20 cellular contexts compared by ENCODE assay signal in the genomic region with DNA sequence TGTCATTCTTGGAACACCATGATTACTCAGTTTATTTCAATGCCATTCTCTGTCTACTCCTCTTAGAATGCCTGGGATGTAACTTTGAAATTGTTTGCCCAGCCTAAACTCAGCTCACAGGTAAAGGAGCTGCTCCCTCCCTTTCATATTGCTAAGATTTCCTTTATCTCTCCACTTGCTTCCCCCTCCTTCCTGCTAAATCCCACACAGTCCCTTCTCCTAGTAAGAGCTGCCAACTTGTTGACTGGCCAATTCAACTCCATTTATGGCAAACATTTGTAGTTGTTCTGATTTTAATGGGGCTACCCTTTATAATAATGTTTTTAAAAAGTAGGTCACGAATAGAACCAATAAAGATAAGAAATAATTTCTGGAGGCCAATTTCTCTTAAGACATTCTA.
A peak's percentile ranks its signal among the peaks of the same experiment; 100 is the strongest.
DNase-seq lines count a peak whose midpoint lies in the region; ATAC-seq and TF ChIP-seq lines count a peak whose summit lies in the region.
"Had no signal": no experiment of that assay in that cellular context is flagged by ENCODE, and none has a peak within 500 bp of the region (broad histone marks: within the 10 kb centered on the region; RNA-seq: fewer than 3 reads in every experiment).

No MANE protein-coding gene starts in this region.

- H3K4me1 ChIP-seq in Caco-2 = peaks cover 7% of the 10 kb centered on the region; the same call in 1 of the 2 replicates

- no peak overlapping the region for H3K4me3 ChIP-seq in Caco-2 (ENCODE audit: low read depth, low read length)
- H3K4me3 ChIP-seq: A549, GM12878, GM23248 had no signal

- H3K27me3 Mint-ChIP-seq in natural killer cell (ENCODE audit: low read depth in 2 of 2) (no peaks in the 10 kb centered on the region), Caco-2 (ENCODE audit: insufficient read depth, unreplicated experiment) (no peaks in the 10 kb centered on the region)
- H3K27me3 Mint-ChIP-seq in natural killer cell treated with Interleukin-12 subunit alpha and Interleukin-12 subunit beta and Interleukin-15 and Interleukin-18, amount 100 ng/mL, for 72 hours = no peaks in the 10 kb centered on the region
- H3K27me3 Mint-ChIP-seq: CD4-positive, alpha-beta memory T cell had no signal

- H3K27ac Mint-ChIP-seq in natural killer cell = peak overlapping the region; percentile 32 to 60
- peak overlapping the region in 1 of 2 donors; percentile 60 for H3K27ac Mint-ChIP-seq in natural killer cell treated with Interleukin-12 subunit alpha and Interleukin-12 subunit beta and Interleukin-15 and Interleukin-18, amount 100 ng/mL, for 72 hours
- peak overlapping the region; percentile 15 for H3K27ac Mint-ChIP-seq in stimulated activated effector memory CD8-positive, alpha-beta T cell treated with anti-CD3 and anti-CD28 coated beads, Interleukin-12 subunit alpha, Interleukin-12 subunit beta, amount 100 ng/mL, for 72 hours
- no peak overlapping the region for H3K27ac Mint-ChIP-seq in Caco-2 (ENCODE audit: unreplicated experiment)

- ATAC-seq in natural killer cell = no peak
- ATAC-seq in natural killer cell treated with Interleukin-12 subunit alpha and Interleukin-12 subunit beta and Interleukin-15 and Interleukin-18, amount 100 ng/mL, for 72 hours = no peak
- ATAC-seq in stimulated activated effector memory CD8-positive, alpha-beta T cell treated with anti-CD3 and anti-CD28 coated beads, Interleukin-12 subunit alpha, Interleukin-12 subunit beta, amount 100 ng/mL, for 72 hours = no peak
- ATAC-seq: A549, GM12878 had no signal

- H3K4me3 Mint-ChIP-seq in natural killer cell = no peak overlapping the region
- no peak overlapping the region for H3K4me3 Mint-ChIP-seq in natural killer cell treated with Interleukin-12 subunit alpha and Interleukin-12 subunit beta and Interleukin-15 and Interleukin-18, amount 100 ng/mL, for 72 hours
- H3K4me3 Mint-ChIP-seq in stimulated activated effector memory CD8-positive, alpha-beta T cell treated with anti-CD3 and anti-CD28 coated beads, Interleukin-12 subunit alpha, Interleukin-12 subunit beta, amount 100 ng/mL, for 72 hours = no peak overlapping the region
- no peak overlapping the region for H3K4me3 Mint-ChIP-seq in Caco-2 (ENCODE audit: unreplicated experiment)
- H3K4me3 Mint-ChIP-seq: CD4-positive, alpha-beta memory T cell had no signal

- POLR2A ChIA-PET in Caco-2 (lab: Charles Lee) = no interaction called here

- H3K27ac ChIP-seq in VCaP = peak overlapping the region; percentile 60
- H3K27ac ChIP-seq: 22Rv1, A549, C4-2B, GM23248 had no signal

- no peak for TF ChIP-seq CTCF in natural killer cell (IDR thresholded peaks at IDR 0.05)
- TF ChIP-seq CTCF in VCaP (conservative IDR thresholded peaks at IDR 0.05) = no peak
- TF ChIP-seq CTCF in Caco-2 (IDR thresholded peaks at IDR 0.05; ENCODE audit: insufficient read depth in 1 of 2, low read depth in 1 of 2, low read length in 1 of 2, severe bottlenecking in 1 of 2, unreplicated experiment in 1 of 2) = no peak

- BruUV-seq in Caco-2 (replicated peaks; lab: Mats Ljungman, UMichigan) = no TSS peak

- H3K36me3 Mint-ChIP-seq in natural killer cell (no peaks in the 10 kb centered on the region), Caco-2 (ENCODE audit: insufficient read depth, unreplicated experiment) (no peaks in the 10 kb centered on the region)
- H3K36me3 Mint-ChIP-seq in natural killer cell treated with Interleukin-12 subunit alpha and Interleukin-12 subunit beta and Interleukin-15 and Interleukin-18, amount 100 ng/mL, for 72 hours = no peaks in the 10 kb centered on the region
- no peaks in the 10 kb centered on the region for H3K36me3 Mint-ChIP-seq in stimulated activated effector memory CD8-positive, alpha-beta T cell treated with anti-CD3 and anti-CD28 coated beads, Interleukin-12 subunit alpha, Interleukin-12 subunit beta, amount 100 ng/mL, for 72 hours

- H3K36me3 ChIP-seq in Caco-2 (ENCODE audit: control insufficient read depth, insufficient read depth, low read length) = no peaks in the 10 kb centered on the region

- no peaks in the 10 kb centered on the region for H3K27me3 ChIP-seq in Caco-2 (replicated peaks; ENCODE audit: control insufficient read depth, insufficient read depth, low read length)

- DNase-seq in NCI-H1092 treated with DMSO at 0.1 percent for 48 hours (lab: John Stamatoyannopoulos, UW) (peak; percentile 86), NCI-H1092 (lab: John Stamatoyannopoulos, UW) (no peak), natural killer cell (no peak), Caco-2 (no peak), NCI-H2171 treated with DMSO at 0.1 percent for 48 hours (lab: John Stamatoyannopoulos, UW) (no peak)
- no peak for DNase-seq in natural killer cell treated with Interleukin-12 subunit alpha and Interleukin-12 subunit beta and Interleukin-15 and Interleukin-18, amount 100 ng/mL, for 72 hours (ENCODE audit: low spot score)
- no peak for DNase-seq in stimulated activated effector memory CD8-positive, alpha-beta T cell treated with anti-CD3 and anti-CD28 coated beads, Interleukin-12 subunit alpha, Interleukin-12 subunit beta, amount 100 ng/mL, for 72 hours (ENCODE audit: low spot score in 2 of 2)
- DNase-seq: AML-193; Calu3; CD4-positive, alpha-beta memory T cell; DMS79 treated with DMSO at 0.1 percent for 48 hours; GF-D8; GM23248; H7; IMR-90 had no signal

- no peaks in the 10 kb centered on the region for H3K9me3 ChIP-seq in Caco-2
- H3K9me3 ChIP-seq: A549 had no signal

- intact Hi-C loops in natural killer cell (cut with micrococcal nuclease) (no loop called here), Caco-2 (cut with micrococcal nuclease; ENCODE audit: unreplicated experiment) (no loop called here)

- CTCF ChIA-PET in Caco-2 (lab: Charles Lee) = interaction anchor here (0.8 kb wide), 1 partner anchor 23 kb away, joined by 3 read pairs; no protein-coding TSS in a partner anchor

- H3K9me3 Mint-ChIP-seq in natural killer cell (no peaks in the 10 kb centered on the region), Caco-2 (ENCODE audit: unreplicated experiment) (no peaks in the 10 kb centered on the region)
- H3K9me3 Mint-ChIP-seq in natural killer cell treated with Interleukin-12 subunit alpha and Interleukin-12 subunit beta and Interleukin-15 and Interleukin-18, amount 100 ng/mL, for 72 hours = no peaks in the 10 kb centered on the region
- H3K9me3 Mint-ChIP-seq in stimulated activated effector memory CD8-positive, alpha-beta T cell treated with anti-CD3 and anti-CD28 coated beads, Interleukin-12 subunit alpha, Interleukin-12 subunit beta, amount 100 ng/mL, for 72 hours = no peaks in the 10 kb centered on the region
- H3K9me3 Mint-ChIP-seq: CD4-positive, alpha-beta memory T cell had no signal

- H3K4me1 Mint-ChIP-seq in natural killer cell (peaks cover 25 to 41% of the 10 kb centered on the region in 2 donors), Caco-2 (ENCODE audit: low read depth, unreplicated experiment) (peaks cover 6% of the 10 kb centered on the region)
- peaks cover 20% of the 10 kb centered on the region in 2 donors for H3K4me1 Mint-ChIP-seq in natural killer cell treated with Interleukin-12 subunit alpha and Interleukin-12 subunit beta and Interleukin-15 and Interleukin-18, amount 100 ng/mL, for 72 hours (ENCODE audit: low read depth in 2 of 2)
- H3K4me1 Mint-ChIP-seq in stimulated activated effector memory CD8-positive, alpha-beta T cell treated with anti-CD3 and anti-CD28 coated beads, Interleukin-12 subunit alpha, Interleukin-12 subunit beta, amount 100 ng/mL, for 72 hours = peaks cover 17% of the 10 kb centered on the region
